16 cellular contexts compared by ENCODE assay signal in genomic region chr2:210818473-210818872, GRCh38.
"Had no signal": no experiment of that assay in that cellular context is flagged by ENCODE, and none has a peak within 500 bp of the region (broad histone marks: within the 10 kb centered on the region; RNA-seq: fewer than 3 reads in every experiment).

No MANE protein-coding gene starts in this region.

- DNase-seq: activated CD4-positive, alpha-beta T cell treated with anti-CD3 and anti-CD28 coated beads, Interleukin-2, amount 10 ng/mL, durations not matched to agents 24 days and 14 days; activated CD4-positive, CD25-positive, alpha-beta regulatory T cell; activated CD8-positive, alpha-beta T cell treated with anti-CD3 and anti-CD28 coated beads, Interleukin-2, amount 10 ng/mL, durations not matched to agents 7 days and 5 days; activated effector memory CD4-positive, alpha-beta T cell treated with Interleukin-2 at 50 U/mL for 16 hours; activated naive CD4-positive, alpha-beta T cell treated with anti-CD3 and anti-CD28 coated beads, Interleukin-2, amount 10 ng/mL, durations not matched to agents 7 days and 5 days; activated naive CD8-positive, alpha-beta T cell treated with anti-CD3 and anti-CD28 coated beads, Interleukin-2, amount 50 U/mL, for 24 hours; activated T-cell treated with anti-CD3 and anti-CD28 coated beads, Interleukin-2, amount 50 U/mL, for 48 hours; anterior cingulate cortex; effector CD4-positive, alpha-beta T cell; esophagus squamous epithelium; naive thymus-derived CD8-positive, alpha-beta T cell; stimulated activated naive CD4-positive, alpha-beta T cell treated with Interleukin-2 at 50 U/mL for 16 hours; T-cell; tibial artery; uterus had no signal

- H3K4me3 ChIP-seq: esophagus squamous epithelium, tibial artery, uterus had no signal

- H3K36me3 ChIP-seq: esophagus squamous epithelium, tibial artery, uterus had no signal

- H3K27me3 ChIP-seq: esophagus squamous epithelium, tibial artery, uterus had no signal

- H3K4me1 ChIP-seq: esophagus squamous epithelium, tibial artery, uterus had no signal

- H3K27ac ChIP-seq: esophagus squamous epithelium, tibial artery, uterus had no signal

- ATAC-seq: activated CD8-positive, alpha-beta T cell treated with anti-CD3 and anti-CD28 coated beads, Interleukin-2, amount 10 ng/mL, durations not matched to agents 7 days and 5 days; activated naive CD8-positive, alpha-beta T cell treated with anti-CD3 and anti-CD28 coated beads, Interleukin-2, amount 50 U/mL, for 24 hours; naive thymus-derived CD8-positive, alpha-beta T cell; sciatic nerve; T-cell had no signal

- H3K9me3 ChIP-seq: esophagus squamous epithelium, tibial artery, uterus had no signal
